2 cellular contexts compared by ENCODE assay signal in genomic region chr4:122911588-122911987, GRCh38.
TF ChIP-seq lines count a peak whose summit lies in the region.

No MANE protein-coding gene starts in this region.

TF ChIP-seq in liver, 16 proteins besides CTCF, POLR2A, EP300 and RAD21:
- TF ChIP-seq TAF1 (conservative IDR thresholded peaks at IDR 0.05) (no peak), MAX (IDR thresholded peaks at IDR 0.05) (no peak), ZBTB33 (IDR thresholded peaks at IDR 0.05) (no peak), YY1 (IDR thresholded peaks at IDR 0.05) (no peak), JUND (IDR thresholded peaks at IDR 0.05) (no peak), REST (IDR thresholded peaks at IDR 0.05) (no peak), ATF3 (IDR thresholded peaks at IDR 0.05) (no peak), HNF4G (IDR thresholded peaks at IDR 0.05) (no peak), EGR1 (IDR thresholded peaks at IDR 0.05; ENCODE audit: low read depth in 2 of 2) (no peak), FOXA2 (IDR thresholded peaks at IDR 0.05) (no peak)

TF ChIP-seq in HepG2, 621 proteins besides CTCF, POLR2A, EP300 and RAD21:
- TF ChIP-seq ZNF335 (CRISPR knock-in tag; IDR thresholded peaks at IDR 0.05), result no peak
- no peak for TF ChIP-seq HDAC1 (CRISPR knock-in tag; IDR thresholded peaks at IDR 0.05)
- no peak for TF ChIP-seq RNF2 (conservative IDR thresholded peaks at IDR 0.05; ENCODE audit: low read depth)
- no peak for TF ChIP-seq BORCS8-MEF2B (CRISPR knock-in tag; IDR thresholded peaks at IDR 0.05)
- no peak for TF ChIP-seq NFATC3 (CRISPR knock-in tag; IDR thresholded peaks at IDR 0.05)
- no peak for TF ChIP-seq BCLAF1 (IDR thresholded peaks at IDR 0.05)
